In the genomic region with DNA sequence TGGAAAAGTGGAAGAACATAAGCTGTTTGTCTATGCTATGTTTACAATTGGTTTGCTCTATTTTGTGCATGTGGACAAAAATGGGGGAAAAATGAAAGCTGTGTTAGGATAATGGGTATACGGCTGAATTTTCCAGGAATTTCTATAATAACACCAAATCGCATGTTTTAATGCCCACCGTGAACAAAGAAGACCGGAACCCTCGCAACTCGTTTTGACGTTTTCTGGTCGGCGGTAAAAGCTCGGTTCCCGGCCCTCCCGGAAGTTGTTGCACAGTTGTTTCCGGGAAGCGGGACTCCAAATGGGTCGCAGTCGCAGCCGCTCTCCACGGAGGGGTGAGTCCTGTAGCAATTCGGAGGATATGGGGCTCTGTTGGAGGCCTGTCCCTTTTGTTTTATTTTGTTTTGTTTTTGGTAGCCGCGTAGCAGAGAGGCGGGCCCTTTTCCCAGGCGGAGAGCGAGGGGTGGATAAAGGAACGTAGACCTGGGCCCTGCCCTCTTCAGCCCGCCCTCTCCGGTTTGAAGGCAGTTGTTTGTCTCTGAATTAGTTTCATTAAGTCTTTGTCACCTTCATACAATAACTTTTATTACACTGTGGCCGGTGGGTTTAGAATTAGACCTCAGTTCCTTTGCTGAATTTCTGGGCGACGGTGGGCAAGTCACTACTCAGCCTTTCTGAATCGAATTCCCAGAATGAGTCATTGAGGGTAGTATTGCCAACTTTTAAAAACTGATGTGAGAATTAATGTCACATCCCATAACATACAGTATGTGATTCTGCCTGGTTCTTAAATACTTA, we compare ENCODE assay signal across 8 cellular contexts. TPM values are rescaled to one million over a fixed set of nuclear protein-coding genes. Genes with fewer than 3 reads are reported as not detected.
DNase-seq lines count a peak whose midpoint lies in the region; ATAC-seq and TF ChIP-seq lines count a peak whose summit lies in the region.

TSS of gene SNRNP27 (plus strand) at position 273 of the 798 bp plus-strand sequence. CDS start at position 302, 29 bp downstream.

- H3K9me3 ChIP-seq in HUES6 (ENCODE audit: control insufficient read depth, insufficient read depth, low read depth, low read length) = peaks cover 4% of the 10 kb centered on the region; the same call in 1 of the 2 replicates
- H3K9me3 ChIP-seq in PC-3 (ENCODE audit: low read length) = no peaks in the 10 kb centered on the region

- no peaks in the 10 kb centered on the region for H4K20me1 ChIP-seq in PC-3 (ENCODE audit: low read length)

- H3F3A ChIP-seq in PC-3 (ENCODE audit: low read length, unreplicated experiment) = no peaks in the 10 kb centered on the region

- H3K79me2 ChIP-seq in PC-3 (ENCODE audit: low read length) = peaks cover 45% of the 10 kb centered on the region

- intact Hi-C loops in PC-3 (cut with micrococcal nuclease) = loop anchor here (5.0 kb wide), 2 partner anchors 52 to 152 kb away; partner anchors contain the start of gene ANXA4

- no peak for TF ChIP-seq CTCF in AG10803 (conservative IDR thresholded peaks at IDR 0.05; ENCODE audit: low read length)
- TF ChIP-seq CTCF in PC-3 (conservative IDR thresholded peaks at IDR 0.05; ENCODE audit: low read depth, low read length) = no peak

- POLR2A ChIA-PET in PC-3 (lab: Charles Lee; ENCODE audit: unreplicated experiment) = interaction anchor here (0.6 to 0.7 kb wide), 3 partner anchors 171 to 273 kb away, joined by 3 read pairs; no protein-coding TSS in a partner anchor

- H3K9ac ChIP-seq in HUES6 (ENCODE audit: low read length) (peak within 1 kb of the TSS; percentile 83), PC-3 (ENCODE audit: low read length) (peak within 1 kb of the TSS; percentile 89)

- TF ChIP-seq POLR2A in GM19193 (IDR thresholded peaks at IDR 0.05; ENCODE audit: extremely low read depth, insufficient read depth, insufficient read length) = peak; percentile 72

- TSS peak; percentile 78 for BruUV-seq in PC-3 (replicated peaks; lab: Mats Ljungman, UMichigan)

- no peaks in the 10 kb centered on the region for H3K4me1 ChIP-seq in HUES6 (ENCODE audit: control insufficient read depth, insufficient read depth, low read length)
- peaks cover 10% of the 10 kb centered on the region for H3K4me1 ChIP-seq in PC-3 (ENCODE audit: insufficient read depth, low read length)

- peak; percentile 79 for ATAC-seq in PC-3

- H2AFZ ChIP-seq in PC-3 (ENCODE audit: low read length) = peak within 1 kb of the TSS; percentile 100

- H3K27ac ChIP-seq in HUES6 (ENCODE audit: low read depth, low read length) = peak within 1 kb of the TSS; percentile 82
- H3K27ac ChIP-seq in PC-3 (ENCODE audit: low read length) = peak within 1 kb of the TSS; percentile 58

- H3K27me3 ChIP-seq in HUES6 (ENCODE audit: control insufficient read depth, insufficient read depth, low read length) (no peaks in the 10 kb centered on the region), PC-3 (ENCODE audit: low read length) (no peaks in the 10 kb centered on the region)

- H3K36me3 ChIP-seq in HUES6 (ENCODE audit: control insufficient read depth, insufficient read depth, low read length) = peaks cover 31% of the 10 kb centered on the region
- H3K36me3 ChIP-seq in PC-3 (ENCODE audit: low read depth, low read length) = peaks cover 29% of the 10 kb centered on the region

- H3K4me3 ChIP-seq in AG10803 (ENCODE audit: low read length) (peak within 1 kb of the TSS; percentile 82), HUES6 (ENCODE audit: low read depth, low read length) (peak within 1 kb of the TSS; percentile 93), PC-3 (ENCODE audit: low read length) (peak within 1 kb of the TSS; percentile 82)

- DNase-seq in AG10803 (ENCODE audit: low read depth) (peak; percentile 81), PC-3 (peak; percentile 86), activated T-cell treated with anti-CD3 and anti-CD28 coated beads for 24 hours (ENCODE audit: low read depth) (peak; percentile 78), epidermal melanocyte (ENCODE audit: insufficient read length, low spot score) (peak; percentile 68), midbrain (lab: John Stamatoyannopoulos, UW) (peak; percentile 89)
- DNase-seq in stimulated activated CD8-positive, alpha-beta memory T cell treated with anti-CD3 and anti-CD28 coated beads, Interleukin-2, amount 100 ng/mL, for 1 hour (ENCODE audit: low read depth in 2 of 2) = peak; percentile 64 to 65

- peak within 1 kb of the TSS; percentile 90 for H3K4me2 ChIP-seq in PC-3 (ENCODE audit: low read length)

- H3K9me2 ChIP-seq in PC-3 (replicated peaks; ENCODE audit: low read length) = no peaks in the 10 kb centered on the region

- CTCF ChIA-PET in PC-3 (lab: Charles Lee) = interaction anchor here (1.1 kb wide), 1 partner anchor 169 kb away, joined by 4 read pairs; no protein-coding TSS in a partner anchor

RNA-seq across cellular contexts. Expression of gene SNRNP27, which starts in this region (rescaled TPM):
- 44.1 and 56.3 TPM in 2 replicates for total RNA-seq in PC-3 (2014; rRNA removed)

Comparison
In these comparisons a context has a peak if more than half of its experiments do, and no peak if none do; other contexts are left out.
1. Peak in every context shown above with its lines: DNase-seq, ATAC-seq, H3K4me3 ChIP-seq and H3K27ac ChIP-seq.